In the genomic region with DNA sequence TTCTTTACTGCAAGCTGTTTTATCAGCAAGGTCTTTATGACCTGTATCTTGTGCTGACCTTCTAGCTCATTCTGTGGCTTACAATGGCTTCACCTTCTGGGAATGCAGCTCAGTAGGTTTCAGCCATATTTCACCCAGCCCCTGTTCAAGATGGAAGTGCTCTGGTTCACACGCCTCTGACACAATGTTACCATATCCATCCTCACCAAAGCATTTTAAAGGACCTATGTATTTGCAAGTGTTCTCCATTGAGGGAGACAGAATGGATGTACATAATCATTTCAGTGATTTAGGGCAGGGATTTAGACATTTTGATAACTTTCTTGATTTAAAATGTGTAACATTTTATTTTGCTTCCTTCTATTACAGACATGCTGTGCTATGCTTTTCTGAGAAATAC, we compare ENCODE assay signal across 2 cellular contexts.
TF ChIP-seq lines count a peak whose summit lies in the region.

No MANE protein-coding gene starts in this region.

TF ChIP-seq in SK-N-SH, 30 proteins besides CTCF, POLR2A, EP300 and RAD21 (continued from another document):
- TF ChIP-seq, protein P1, sequence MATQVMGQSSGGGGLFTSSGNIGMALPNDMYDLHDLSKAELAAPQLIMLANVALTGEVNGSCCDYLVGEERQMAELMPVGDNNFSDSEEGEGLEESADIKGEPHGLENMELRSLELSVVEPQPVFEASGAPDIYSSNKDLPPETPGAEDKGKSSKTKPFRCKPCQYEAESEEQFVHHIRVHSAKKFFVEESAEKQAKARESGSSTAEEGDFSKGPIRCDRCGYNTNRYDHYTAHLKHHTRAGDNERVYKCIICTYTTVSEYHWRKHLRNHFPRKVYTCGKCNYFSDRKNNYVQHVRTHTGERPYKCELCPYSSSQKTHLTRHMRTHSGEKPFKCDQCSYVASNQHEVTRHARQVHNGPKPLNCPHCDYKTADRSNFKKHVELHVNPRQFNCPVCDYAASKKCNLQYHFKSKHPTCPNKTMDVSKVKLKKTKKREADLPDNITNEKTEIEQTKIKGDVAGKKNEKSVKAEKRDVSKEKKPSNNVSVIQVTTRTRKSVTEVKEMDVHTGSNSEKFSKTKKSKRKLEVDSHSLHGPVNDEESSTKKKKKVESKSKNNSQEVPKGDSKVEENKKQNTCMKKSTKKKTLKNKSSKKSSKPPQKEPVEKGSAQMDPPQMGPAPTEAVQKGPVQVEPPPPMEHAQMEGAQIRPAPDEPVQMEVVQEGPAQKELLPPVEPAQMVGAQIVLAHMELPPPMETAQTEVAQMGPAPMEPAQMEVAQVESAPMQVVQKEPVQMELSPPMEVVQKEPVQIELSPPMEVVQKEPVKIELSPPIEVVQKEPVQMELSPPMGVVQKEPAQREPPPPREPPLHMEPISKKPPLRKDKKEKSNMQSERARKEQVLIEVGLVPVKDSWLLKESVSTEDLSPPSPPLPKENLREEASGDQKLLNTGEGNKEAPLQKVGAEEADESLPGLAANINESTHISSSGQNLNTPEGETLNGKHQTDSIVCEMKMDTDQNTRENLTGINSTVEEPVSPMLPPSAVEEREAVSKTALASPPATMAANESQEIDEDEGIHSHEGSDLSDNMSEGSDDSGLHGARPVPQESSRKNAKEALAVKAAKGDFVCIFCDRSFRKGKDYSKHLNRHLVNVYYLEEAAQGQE (IDR thresholded peaks at IDR 0.05; ENCODE audit: low read depth, low read length): no peak
- TF ChIP-seq, protein P2, sequence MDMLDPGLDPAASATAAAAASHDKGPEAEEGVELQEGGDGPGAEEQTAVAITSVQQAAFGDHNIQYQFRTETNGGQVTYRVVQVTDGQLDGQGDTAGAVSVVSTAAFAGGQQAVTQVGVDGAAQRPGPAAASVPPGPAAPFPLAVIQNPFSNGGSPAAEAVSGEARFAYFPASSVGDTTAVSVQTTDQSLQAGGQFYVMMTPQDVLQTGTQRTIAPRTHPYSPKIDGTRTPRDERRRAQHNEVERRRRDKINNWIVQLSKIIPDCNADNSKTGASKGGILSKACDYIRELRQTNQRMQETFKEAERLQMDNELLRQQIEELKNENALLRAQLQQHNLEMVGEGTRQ (IDR thresholded peaks at IDR 0.05; ENCODE audit: borderline replicate concordance, low read depth, low read length): no peak
- TF ChIP-seq, protein P3, sequence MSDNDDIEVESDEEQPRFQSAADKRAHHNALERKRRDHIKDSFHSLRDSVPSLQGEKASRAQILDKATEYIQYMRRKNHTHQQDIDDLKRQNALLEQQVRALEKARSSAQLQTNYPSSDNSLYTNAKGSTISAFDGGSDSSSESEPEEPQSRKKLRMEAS (IDR thresholded peaks at IDR 0.05; ENCODE audit: low read depth): no peak
- TF ChIP-seq YY1 (IDR thresholded peaks at IDR 0.05; ENCODE audit: low read depth) (no peak), RFX5 (IDR thresholded peaks at IDR 0.05; ENCODE audit: low read length) (no peak), EZH2phosphoT487 (IDR thresholded peaks at IDR 0.05; ENCODE audit: borderline replicate concordance, low read depth) (no peak), GATA2 (CRISPR knock-in tag; IDR thresholded peaks at IDR 0.05) (no peak), ELF1 (IDR thresholded peaks at IDR 0.05) (no peak), NFIC (IDR thresholded peaks at IDR 0.05; ENCODE audit: borderline replicate concordance) (no peak), NRF1 (IDR thresholded peaks at IDR 0.05; ENCODE audit: low read depth, low read length) (no peak), JUND (IDR thresholded peaks at IDR 0.05) (no peak), CHD2 (IDR thresholded peaks at IDR 0.05; ENCODE audit: low read length, partially characterized antibody) (no peak)
- TF ChIP-seq, protein P4, sequence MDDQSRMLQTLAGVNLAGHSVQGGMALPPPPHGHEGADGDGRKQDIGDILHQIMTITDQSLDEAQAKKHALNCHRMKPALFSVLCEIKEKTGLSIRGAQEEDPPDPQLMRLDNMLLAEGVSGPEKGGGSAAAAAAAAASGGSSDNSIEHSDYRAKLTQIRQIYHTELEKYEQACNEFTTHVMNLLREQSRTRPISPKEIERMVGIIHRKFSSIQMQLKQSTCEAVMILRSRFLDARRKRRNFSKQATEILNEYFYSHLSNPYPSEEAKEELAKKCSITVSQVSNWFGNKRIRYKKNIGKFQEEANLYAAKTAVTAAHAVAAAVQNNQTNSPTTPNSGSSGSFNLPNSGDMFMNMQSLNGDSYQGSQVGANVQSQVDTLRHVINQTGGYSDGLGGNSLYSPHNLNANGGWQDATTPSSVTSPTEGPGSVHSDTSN (IDR thresholded peaks at IDR 0.05): no peak
- TF ChIP-seq, protein P5, sequence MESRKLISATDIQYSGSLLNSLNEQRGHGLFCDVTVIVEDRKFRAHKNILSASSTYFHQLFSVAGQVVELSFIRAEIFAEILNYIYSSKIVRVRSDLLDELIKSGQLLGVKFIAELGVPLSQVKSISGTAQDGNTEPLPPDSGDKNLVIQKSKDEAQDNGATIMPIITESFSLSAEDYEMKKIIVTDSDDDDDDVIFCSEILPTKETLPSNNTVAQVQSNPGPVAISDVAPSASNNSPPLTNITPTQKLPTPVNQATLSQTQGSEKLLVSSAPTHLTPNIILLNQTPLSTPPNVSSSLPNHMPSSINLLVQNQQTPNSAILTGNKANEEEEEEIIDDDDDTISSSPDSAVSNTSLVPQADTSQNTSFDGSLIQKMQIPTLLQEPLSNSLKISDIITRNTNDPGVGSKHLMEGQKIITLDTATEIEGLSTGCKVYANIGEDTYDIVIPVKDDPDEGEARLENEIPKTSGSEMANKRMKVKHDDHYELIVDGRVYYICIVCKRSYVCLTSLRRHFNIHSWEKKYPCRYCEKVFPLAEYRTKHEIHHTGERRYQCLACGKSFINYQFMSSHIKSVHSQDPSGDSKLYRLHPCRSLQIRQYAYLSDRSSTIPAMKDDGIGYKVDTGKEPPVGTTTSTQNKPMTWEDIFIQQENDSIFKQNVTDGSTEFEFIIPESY (IDR thresholded peaks at IDR 0.05; ENCODE audit: borderline replicate concordance, low read depth): no peak

TF ChIP-seq in SK-N-SH treated with all-trans-retinoic acid at 6 μM for 48 hours, 23 proteins besides CTCF, POLR2A, EP300 and RAD21 (continued from another document):
- TF ChIP-seq, protein P6, sequence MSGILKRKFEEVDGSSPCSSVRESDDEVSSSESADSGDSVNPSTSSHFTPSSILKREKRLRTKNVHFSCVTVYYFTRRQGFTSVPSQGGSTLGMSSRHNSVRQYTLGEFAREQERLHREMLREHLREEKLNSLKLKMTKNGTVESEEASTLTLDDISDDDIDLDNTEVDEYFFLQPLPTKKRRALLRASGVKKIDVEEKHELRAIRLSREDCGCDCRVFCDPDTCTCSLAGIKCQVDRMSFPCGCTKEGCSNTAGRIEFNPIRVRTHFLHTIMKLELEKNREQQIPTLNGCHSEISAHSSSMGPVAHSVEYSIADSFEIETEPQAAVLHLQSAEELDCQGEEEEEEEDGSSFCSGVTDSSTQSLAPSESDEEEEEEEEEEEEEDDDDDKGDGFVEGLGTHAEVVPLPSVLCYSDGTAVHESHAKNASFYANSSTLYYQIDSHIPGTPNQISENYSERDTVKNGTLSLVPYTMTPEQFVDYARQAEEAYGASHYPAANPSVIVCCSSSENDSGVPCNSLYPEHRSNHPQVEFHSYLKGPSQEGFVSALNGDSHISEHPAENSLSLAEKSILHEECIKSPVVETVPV (CRISPR knock-in tag; IDR thresholded peaks at IDR 0.05): no peak
- no peak for TF ChIP-seq PPARA (CRISPR knock-in tag; IDR thresholded peaks at IDR 0.05; ENCODE audit: borderline replicate concordance)
- TF ChIP-seq ZNF565 (CRISPR knock-in tag; conservative IDR thresholded peaks at IDR 0.05; ENCODE audit: low read depth): no peak
- TF ChIP-seq, protein P7, sequence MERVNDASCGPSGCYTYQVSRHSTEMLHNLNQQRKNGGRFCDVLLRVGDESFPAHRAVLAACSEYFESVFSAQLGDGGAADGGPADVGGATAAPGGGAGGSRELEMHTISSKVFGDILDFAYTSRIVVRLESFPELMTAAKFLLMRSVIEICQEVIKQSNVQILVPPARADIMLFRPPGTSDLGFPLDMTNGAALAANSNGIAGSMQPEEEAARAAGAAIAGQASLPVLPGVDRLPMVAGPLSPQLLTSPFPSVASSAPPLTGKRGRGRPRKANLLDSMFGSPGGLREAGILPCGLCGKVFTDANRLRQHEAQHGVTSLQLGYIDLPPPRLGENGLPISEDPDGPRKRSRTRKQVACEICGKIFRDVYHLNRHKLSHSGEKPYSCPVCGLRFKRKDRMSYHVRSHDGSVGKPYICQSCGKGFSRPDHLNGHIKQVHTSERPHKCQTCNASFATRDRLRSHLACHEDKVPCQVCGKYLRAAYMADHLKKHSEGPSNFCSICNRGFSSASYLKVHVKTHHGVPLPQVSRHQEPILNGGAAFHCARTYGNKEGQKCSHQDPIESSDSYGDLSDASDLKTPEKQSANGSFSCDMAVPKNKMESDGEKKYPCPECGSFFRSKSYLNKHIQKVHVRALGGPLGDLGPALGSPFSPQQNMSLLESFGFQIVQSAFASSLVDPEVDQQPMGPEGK (CRISPR knock-in tag; IDR thresholded peaks at IDR 0.05; ENCODE audit: borderline replicate concordance): no peak
- TF ChIP-seq, protein P8, sequence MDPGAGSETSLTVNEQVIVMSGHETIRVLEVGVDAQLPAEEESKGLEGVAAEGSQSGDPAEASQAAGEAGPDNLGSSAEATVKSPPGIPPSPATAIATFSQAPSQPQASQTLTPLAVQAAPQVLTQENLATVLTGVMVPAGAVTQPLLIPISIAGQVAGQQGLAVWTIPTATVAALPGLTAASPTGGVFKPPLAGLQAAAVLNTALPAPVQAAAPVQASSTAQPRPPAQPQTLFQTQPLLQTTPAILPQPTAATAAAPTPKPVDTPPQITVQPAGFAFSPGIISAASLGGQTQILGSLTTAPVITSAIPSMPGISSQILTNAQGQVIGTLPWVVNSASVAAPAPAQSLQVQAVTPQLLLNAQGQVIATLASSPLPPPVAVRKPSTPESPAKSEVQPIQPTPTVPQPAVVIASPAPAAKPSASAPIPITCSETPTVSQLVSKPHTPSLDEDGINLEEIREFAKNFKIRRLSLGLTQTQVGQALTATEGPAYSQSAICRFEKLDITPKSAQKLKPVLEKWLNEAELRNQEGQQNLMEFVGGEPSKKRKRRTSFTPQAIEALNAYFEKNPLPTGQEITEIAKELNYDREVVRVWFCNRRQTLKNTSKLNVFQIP (CRISPR knock-in tag; IDR thresholded peaks at IDR 0.05; ENCODE audit: borderline replicate concordance, low read depth): no peak
- no peak for TF ChIP-seq ZNF70 (CRISPR knock-in tag; IDR thresholded peaks at IDR 0.05)
- TF ChIP-seq SNAI2 (CRISPR knock-in tag; IDR thresholded peaks at IDR 0.05): no peak
- no peak for TF ChIP-seq ZFP30 (CRISPR knock-in tag; IDR thresholded peaks at IDR 0.05)
- no peak for TF ChIP-seq TCF4 (CRISPR knock-in tag; IDR thresholded peaks at IDR 0.05; ENCODE audit: borderline replicate concordance)
- TF ChIP-seq TOX (CRISPR knock-in tag; IDR thresholded peaks at IDR 0.05; ENCODE audit: borderline replicate concordance): no peak
- no peak for TF ChIP-seq OSR1 (CRISPR knock-in tag; IDR thresholded peaks at IDR 0.05)
- no peak for TF ChIP-seq ISL1 (CRISPR knock-in tag; IDR thresholded peaks at IDR 0.05)
